In genomic region chr19:5621945-5622464, GRCh38 we compare ENCODE assay signal across 6 cellular contexts. TPM values are rescaled to one million over a fixed set of nuclear protein-coding genes. Genes with fewer than 3 reads are reported as not detected.
DNase-seq lines count a peak whose midpoint lies in the region; ATAC-seq, FAIRE-seq and TF ChIP-seq lines count a peak whose summit lies in the region.

No MANE protein-coding gene starts in this region.

- peaks cover 27% of the 10 kb centered on the region for H4K20me1 ChIP-seq in HepG2 (ENCODE audit: insufficient read depth, low read length)

- FAIRE-seq in HepG2 (lab: Jason Lieb, UNC), result no peak

- intact Hi-C loops in HepG2 (cut with micrococcal nuclease; ENCODE audit: unreplicated experiment), result no loop called here

- no peaks in the 10 kb centered on the region for H3K9me3 Mint-ChIP-seq in activated T-helper 17 cell treated with anti-CD3 and anti-CD28 coated beads, Interleukin-2, amount 50 U/mL, for 72 hours

- no TSS peak for BruUV-seq in HepG2 (replicated peaks; lab: Mats Ljungman, UMichigan)

- WGBS in HepG2 (ENCODE audit: low lambda C conversion rate), result 1% methylated on average over 25 of the region's 35 CpGs

- peaks cover 58% of the 10 kb centered on the region for H3K4me1 ChIP-seq in HepG2 (ENCODE audit: insufficient read depth, low read length)

- in situ Hi-C loops in HepG2 (cut with HindIII; ENCODE audit: extremely low pct_ligation_motif_present, low pct_unique_long_range_greater_than_20kb), result no loop called here

- ATAC-seq in activated T-helper 17 cell treated with anti-CD3 and anti-CD28 coated beads, Interleukin-2, amount 50 U/mL, for 72 hours (replicated peaks), result no peak
- ATAC-seq in HepG2 (no peak; the same call in 1 of the 3 replicates), HG02870 (IDR thresholded peaks at IDR 0.05; ENCODE audit: unreplicated experiment) (no peak)

- DNase-seq in HFF-Myc (ENCODE audit: extremely low read depth, low read depth) (no peak), HepG2 (ENCODE audit: low spot score) (no peak), SKM-1 (lab: John Stamatoyannopoulos, UW; ENCODE audit: unreplicated experiment) (no peak), NCI-H2171 treated with DMSO at 0.1 percent for 48 hours (lab: John Stamatoyannopoulos, UW) (no peak)

- no peak for TF ChIP-seq POLR2A in HepG2 (IDR thresholded peaks at IDR 0.05; ENCODE audit: insufficient read depth in 1 of 2, low read depth in 2 of 2, low read length in 2 of 2)

- no peak overlapping the region for H2AFZ ChIP-seq in HepG2 (ENCODE audit: low read length)

- peak overlapping the region; percentile 99 for H3K4me3 ChIP-seq in HFF-Myc (replicated peaks; ENCODE audit: low read depth, low read length)
- peak overlapping the region; percentile 95 to 99 (median 96) for H3K4me3 ChIP-seq in HepG2 (replicated peaks in 1 of 3; ENCODE audit: insufficient read depth in 1 of 3, low read depth in 2 of 3, low read length in 3 of 3)

- H3K4me3 Mint-ChIP-seq in activated T-helper 17 cell treated with anti-CD3 and anti-CD28 coated beads, Interleukin-2, amount 50 U/mL, for 72 hours, result peak overlapping the region; percentile 99

- H3K27ac Mint-ChIP-seq in activated T-helper 17 cell treated with anti-CD3 and anti-CD28 coated beads, Interleukin-2, amount 50 U/mL, for 72 hours, result peak overlapping the region; percentile 100

- H3K36me3 ChIP-seq in HepG2 (replicated peaks in 1 of 2; ENCODE audit: control insufficient read depth in 1 of 2, insufficient read depth in 2 of 2, low read length in 2 of 2), result peaks cover 6 to 45% of the 10 kb centered on the region in 2 experiments

- H3K36me3 Mint-ChIP-seq in activated T-helper 17 cell treated with anti-CD3 and anti-CD28 coated beads, Interleukin-2, amount 50 U/mL, for 72 hours (ENCODE audit: low read depth), result peaks cover 98% of the 10 kb centered on the region

- 0 out of 2 replicates have a peak, but pooled peaks have one; percentile 11 for TF ChIP-seq RAD21 in HepG2 (CRISPR knock-in tag; IDR thresholded peaks at IDR 0.05)

- H3K27me3 Mint-ChIP-seq in activated T-helper 17 cell treated with anti-CD3 and anti-CD28 coated beads, Interleukin-2, amount 50 U/mL, for 72 hours, result no peaks in the 10 kb centered on the region

- no peak for TF ChIP-seq EP300 in HepG2 (IDR thresholded peaks at IDR 0.05; ENCODE audit: low read depth in 2 of 2, low read length in 2 of 2)
- TF ChIP-seq EP300 in HepG2 (CRISPR knock-in tag; IDR thresholded peaks at IDR 0.05; ENCODE audit: borderline replicate concordance), result no peak

- peaks cover 42% of the 10 kb centered on the region for H3K4me1 Mint-ChIP-seq in activated T-helper 17 cell treated with anti-CD3 and anti-CD28 coated beads, Interleukin-2, amount 50 U/mL, for 72 hours

- H3K27me3 ChIP-seq in HepG2 (ENCODE audit: control insufficient read depth in 1 of 2, insufficient read depth in 2 of 2, low read length in 2 of 2), result peaks cover 0 to 7% of the 10 kb centered on the region in 2 experiments; a peak in 2 of 5 replicates

- POLR2A ChIA-PET in HepG2 (lab: Yijun Ruan, JAX), result interaction anchor here (0.7 to 3.4 kb wide), 25 partner anchors 8 to 282 kb away, joined by 3 to 21 read pairs (median 5); partner anchors contain the start of genes CATSPERD, LONP1, PTPRS and RPL36

- peak overlapping the region; percentile 94 for H3K27ac ChIP-seq in HepG2 (ENCODE audit: extremely low read length, insufficient read depth, low read length)

- H3K9me3 ChIP-seq in HepG2 (ENCODE audit: low read length), result no peaks in the 10 kb centered on the region

- H3K4me2 ChIP-seq in HepG2 (ENCODE audit: low read depth, low read length), result peak overlapping the region; percentile 82

- H3K9ac ChIP-seq in HepG2 (ENCODE audit: insufficient read depth, low read depth, low read length), result peak overlapping the region; percentile 96

- TF ChIP-seq CTCF in HFF-Myc (IDR thresholded peaks at IDR 0.05; ENCODE audit: low read depth, low read length, missing control alignments) (no peak), HepG2 (CRISPR knock-in tag; IDR thresholded peaks at IDR 0.05) (no peak)

- peaks cover 94% of the 10 kb centered on the region for H3K79me2 ChIP-seq in HepG2 (ENCODE audit: insufficient read depth, low read length)

- CTCF ChIA-PET in HepG2 (lab: Yijun Ruan, JAX; ENCODE audit: low intra/inter-chr PET ratio, low total read pairs), result interaction anchor here (1.0 kb wide), 1 partner anchor 67 kb away, joined by 3 read pairs; no protein-coding TSS in a partner anchor

RNA-seq across cellular contexts. Expression of gene SAFB2, which starts 0.6 kb away (rescaled TPM):
- 100 to 1,000 TPM; 126 to 159 TPM for total RNA-seq in activated T-helper 17 cell treated with anti-CD3 and anti-CD28 coated beads, Interleukin-2, amount 50 U/mL, for 72 hours
- total RNA-seq in HepG2 (2016; rRNA removed; fragmentation: Illumina TruSeq; extraction: Trizol), result 22.9 and 31.5 TPM in 2 replicates
- total RNA-seq in HepG2 (2016; cell fraction: cytosol; rRNA removed; fragmentation: Illumina TruSeq; extraction: Trizol; ENCODE audit: low read depth), result 28.6 and 30.0 TPM in 2 replicates
- total RNA-seq in HepG2 (2016; cell fraction: insoluble cytoplasmic fraction; rRNA removed; fragmentation: Illumina TruSeq; extraction: Trizol), result 16.7 and 28.5 TPM in 2 replicates
- 18.7 and 21.5 TPM in 2 replicates for total RNA-seq in HepG2 (2016; cell fraction: membrane; rRNA removed; fragmentation: Illumina TruSeq; extraction: Trizol)
- 38.9 and 43.4 TPM in 2 replicates for total RNA-seq in HepG2 (2016; cell fraction: nucleus; rRNA removed; fragmentation: Illumina TruSeq; extraction: Trizol)
- polyA plus RNA-seq in HepG2 (2011; rRNA removed), result 11.2 and 16.8 TPM in 2 replicates
- polyA plus RNA-seq in HepG2 (2011; cell fraction: cytosol; rRNA removed), result 4.4 and 7.8 TPM in 2 replicates
- polyA plus RNA-seq in HepG2 (2011; cell fraction: nucleus; rRNA removed), result 123 and 130 TPM in 2 replicates
- 34.2 and 41.5 TPM in 2 replicates for polyA plus RNA-seq in HepG2 (2012)
- 7.4 and 9.0 TPM in 2 replicates for polyA plus RNA-seq in HepG2 (2016; cell fraction: cytosol; fragmentation: Illumina TruSeq; extraction: Trizol; ENCODE audit: low read depth)
- 37.3 and 38.4 TPM in 2 replicates for polyA plus RNA-seq in HepG2 (2016; cell fraction: insoluble cytoplasmic fraction; fragmentation: Illumina TruSeq; extraction: Trizol; ENCODE audit: low read depth)
- polyA plus RNA-seq in HepG2 (2016; cell fraction: membrane; fragmentation: Illumina TruSeq; extraction: Trizol; ENCODE audit: low read depth), result 8.7 and 10.4 TPM in 2 replicates
- polyA plus RNA-seq in HepG2 (2016; cell fraction: nucleus; fragmentation: Illumina TruSeq; extraction: Trizol; ENCODE audit: insufficient read depth, low read depth), result 110 and 111 TPM in 2 replicates
- polyA minus RNA-seq in HepG2 (2011; rRNA and poly(A)+ RNA removed; ENCODE audit: low replicate concordance), result 14.4 and 17.7 TPM in 2 replicates
- 7.1 and 9.7 TPM in 2 replicates for polyA minus RNA-seq in HepG2 (2011; cell fraction: cytosol; rRNA and poly(A)+ RNA removed)
- 82.5 and 91.5 TPM in 2 replicates for polyA minus RNA-seq in HepG2 (2011; cell fraction: nucleus; rRNA and poly(A)+ RNA removed)

RNA-seq across cellular contexts. Expression of gene SAFB, which starts 0.9 kb away (rescaled TPM):
- total RNA-seq in activated T-helper 17 cell treated with anti-CD3 and anti-CD28 coated beads, Interleukin-2, amount 50 U/mL, for 72 hours, result 100 to 1,000 TPM; 119 to 124 TPM
- 28.4 and 43.4 TPM in 2 replicates for total RNA-seq in HepG2 (2016; rRNA removed; fragmentation: Illumina TruSeq; extraction: Trizol)
- total RNA-seq in HepG2 (2016; cell fraction: cytosol; rRNA removed; fragmentation: Illumina TruSeq; extraction: Trizol; ENCODE audit: low read depth), result 14.7 and 17.5 TPM in 2 replicates
- 31.2 and 39.6 TPM in 2 replicates for total RNA-seq in HepG2 (2016; cell fraction: insoluble cytoplasmic fraction; rRNA removed; fragmentation: Illumina TruSeq; extraction: Trizol)
- total RNA-seq in HepG2 (2016; cell fraction: membrane; rRNA removed; fragmentation: Illumina TruSeq; extraction: Trizol), result 15.8 and 15.9 TPM in 2 replicates
- 52.0 and 55.7 TPM in 2 replicates for total RNA-seq in HepG2 (2016; cell fraction: nucleus; rRNA removed; fragmentation: Illumina TruSeq; extraction: Trizol)
- polyA plus RNA-seq in HepG2 (2011; rRNA removed), result 21.0 and 27.2 TPM in 2 replicates
- 25.0 and 48.1 TPM in 2 replicates for polyA plus RNA-seq in HepG2 (2011; cell fraction: cytosol; rRNA removed)
- polyA plus RNA-seq in HepG2 (2011; cell fraction: nucleus; rRNA removed), result 153 and 157 TPM in 2 replicates
- 55.4 and 72.9 TPM in 2 replicates for polyA plus RNA-seq in HepG2 (2012)
- 3.6 and 3.8 TPM in 2 replicates for polyA plus RNA-seq in HepG2 (2016; cell fraction: cytosol; fragmentation: Illumina TruSeq; extraction: Trizol; ENCODE audit: low read depth)
- polyA plus RNA-seq in HepG2 (2016; cell fraction: insoluble cytoplasmic fraction; fragmentation: Illumina TruSeq; extraction: Trizol; ENCODE audit: low read depth), result 67.5 and 86.2 TPM in 2 replicates
- 6.0 and 7.3 TPM in 2 replicates for polyA plus RNA-seq in HepG2 (2016; cell fraction: membrane; fragmentation: Illumina TruSeq; extraction: Trizol; ENCODE audit: low read depth)
- polyA plus RNA-seq in HepG2 (2016; cell fraction: nucleus; fragmentation: Illumina TruSeq; extraction: Trizol; ENCODE audit: insufficient read depth, low read depth), result 107 and 108 TPM in 2 replicates
- polyA minus RNA-seq in HepG2 (2011; rRNA and poly(A)+ RNA removed; ENCODE audit: low replicate concordance), result 19.3 and 26.4 TPM in 2 replicates
- polyA minus RNA-seq in HepG2 (2011; cell fraction: cytosol; rRNA and poly(A)+ RNA removed), result 31.4 and 31.7 TPM in 2 replicates
- polyA minus RNA-seq in HepG2 (2011; cell fraction: nucleus; rRNA and poly(A)+ RNA removed), result 66.7 and 69.6 TPM in 2 replicates

RNA-seq across cellular contexts. Expression of gene TINCR, which starts 54.3 kb away (rescaled TPM):
- total RNA-seq in activated T-helper 17 cell treated with anti-CD3 and anti-CD28 coated beads, Interleukin-2, amount 50 U/mL, for 72 hours, result 1 to 10 TPM in 1 of 2 donors, under 1 TPM in 1; 0.48 to 2.4 TPM
- 0.04 and 0.33 TPM in 2 replicates for total RNA-seq in HepG2 (2016; rRNA removed; fragmentation: Illumina TruSeq; extraction: Trizol)
- total RNA-seq in HepG2 (2016; cell fraction: cytosol; rRNA removed; fragmentation: Illumina TruSeq; extraction: Trizol; ENCODE audit: low read depth), result not detected in 2 replicates
- 0.28 and 0.39 TPM in 2 replicates for total RNA-seq in HepG2 (2016; cell fraction: insoluble cytoplasmic fraction; rRNA removed; fragmentation: Illumina TruSeq; extraction: Trizol)
- 0.07 TPM in 1 of 2 replicates, not detected in the other for total RNA-seq in HepG2 (2016; cell fraction: membrane; rRNA removed; fragmentation: Illumina TruSeq; extraction: Trizol)
- total RNA-seq in HepG2 (2016; cell fraction: nucleus; rRNA removed; fragmentation: Illumina TruSeq; extraction: Trizol), result 0.09 TPM in 1 of 2 replicates, not detected in the other
- polyA plus RNA-seq in HepG2 (2011; rRNA removed), result 0.17 and 0.30 TPM in 2 replicates
- polyA plus RNA-seq in HepG2 (2011; cell fraction: cytosol; rRNA removed), result 0.15 and 0.22 TPM in 2 replicates
- 0.53 and 0.68 TPM in 2 replicates for polyA plus RNA-seq in HepG2 (2011; cell fraction: nucleus; rRNA removed)
- polyA plus RNA-seq in HepG2 (2012), result 0.08 and 0.59 TPM in 2 replicates
- 0.03 and 0.40 TPM in 2 replicates for polyA plus RNA-seq in HepG2 (2016; cell fraction: cytosol; fragmentation: Illumina TruSeq; extraction: Trizol; ENCODE audit: low read depth)
- polyA plus RNA-seq in HepG2 (2016; cell fraction: insoluble cytoplasmic fraction; fragmentation: Illumina TruSeq; extraction: Trizol; ENCODE audit: low read depth), result 0.17 TPM in 1 of 2 replicates, not detected in the other
- polyA plus RNA-seq in HepG2 (2016; cell fraction: membrane; fragmentation: Illumina TruSeq; extraction: Trizol; ENCODE audit: low read depth), result 0.12 and 0.14 TPM in 2 replicates
- 0.12 and 0.45 TPM in 2 replicates for polyA plus RNA-seq in HepG2 (2016; cell fraction: nucleus; fragmentation: Illumina TruSeq; extraction: Trizol; ENCODE audit: insufficient read depth, low read depth)
- polyA minus RNA-seq in HepG2 (2011; rRNA and poly(A)+ RNA removed; ENCODE audit: low replicate concordance), result 0.30 and 7.6 TPM in 2 replicates
- not detected in 2 replicates for polyA minus RNA-seq in HepG2 (2011; cell fraction: cytosol; rRNA and poly(A)+ RNA removed)
- 0.62 TPM in 1 of 2 replicates, not detected in the other for polyA minus RNA-seq in HepG2 (2011; cell fraction: nucleus; rRNA and poly(A)+ RNA removed)

RNA-seq across cellular contexts. Expression of gene MICOS13, which starts 58.3 kb away (rescaled TPM):
- 10 to 100 TPM; 29.5 to 38.7 TPM for total RNA-seq in activated T-helper 17 cell treated with anti-CD3 and anti-CD28 coated beads, Interleukin-2, amount 50 U/mL, for 72 hours
- total RNA-seq in HepG2 (2016; rRNA removed; fragmentation: Illumina TruSeq; extraction: Trizol), result 35.4 and 37.9 TPM in 2 replicates
- total RNA-seq in HepG2 (2016; cell fraction: cytosol; rRNA removed; fragmentation: Illumina TruSeq; extraction: Trizol; ENCODE audit: low read depth), result 20.7 and 21.7 TPM in 2 replicates
- 38.9 and 39.8 TPM in 2 replicates for total RNA-seq in HepG2 (2016; cell fraction: insoluble cytoplasmic fraction; rRNA removed; fragmentation: Illumina TruSeq; extraction: Trizol)
- total RNA-seq in HepG2 (2016; cell fraction: membrane; rRNA removed; fragmentation: Illumina TruSeq; extraction: Trizol), result 22.9 and 26.0 TPM in 2 replicates
- 18.4 and 19.8 TPM in 2 replicates for total RNA-seq in HepG2 (2016; cell fraction: nucleus; rRNA removed; fragmentation: Illumina TruSeq; extraction: Trizol)
- polyA plus RNA-seq in HepG2 (2011; rRNA removed), result 28.8 and 40.0 TPM in 2 replicates
- polyA plus RNA-seq in HepG2 (2011; cell fraction: cytosol; rRNA removed), result 16.8 and 30.9 TPM in 2 replicates
- 13.2 and 15.1 TPM in 2 replicates for polyA plus RNA-seq in HepG2 (2011; cell fraction: nucleus; rRNA removed)
- polyA plus RNA-seq in HepG2 (2012), result 13.1 and 19.3 TPM in 2 replicates
- 20.6 and 24.5 TPM in 2 replicates for polyA plus RNA-seq in HepG2 (2016; cell fraction: cytosol; fragmentation: Illumina TruSeq; extraction: Trizol; ENCODE audit: low read depth)
- 37.7 and 43.8 TPM in 2 replicates for polyA plus RNA-seq in HepG2 (2016; cell fraction: insoluble cytoplasmic fraction; fragmentation: Illumina TruSeq; extraction: Trizol; ENCODE audit: low read depth)
- 19.5 and 22.0 TPM in 2 replicates for polyA plus RNA-seq in HepG2 (2016; cell fraction: membrane; fragmentation: Illumina TruSeq; extraction: Trizol; ENCODE audit: low read depth)
- 32.1 and 41.0 TPM in 2 replicates for polyA plus RNA-seq in HepG2 (2016; cell fraction: nucleus; fragmentation: Illumina TruSeq; extraction: Trizol; ENCODE audit: insufficient read depth, low read depth)
- polyA minus RNA-seq in HepG2 (2011; rRNA and poly(A)+ RNA removed; ENCODE audit: low replicate concordance), result 14.6 and 22.6 TPM in 2 replicates
- polyA minus RNA-seq in HepG2 (2011; cell fraction: cytosol; rRNA and poly(A)+ RNA removed), result 6.3 and 9.1 TPM in 2 replicates
- 6.0 and 7.5 TPM in 2 replicates for polyA minus RNA-seq in HepG2 (2011; cell fraction: nucleus; rRNA and poly(A)+ RNA removed)

RNA-seq across cellular contexts. Expression of gene HSD11B1L, which starts 58.8 kb away (rescaled TPM):
- 1 to 10 TPM; 2.3 to 5.3 TPM for total RNA-seq in activated T-helper 17 cell treated with anti-CD3 and anti-CD28 coated beads, Interleukin-2, amount 50 U/mL, for 72 hours
- 2.8 TPM in 2 replicates for total RNA-seq in HepG2 (2016; rRNA removed; fragmentation: Illumina TruSeq; extraction: Trizol)
- 2.6 and 3.3 TPM in 2 replicates for total RNA-seq in HepG2 (2016; cell fraction: cytosol; rRNA removed; fragmentation: Illumina TruSeq; extraction: Trizol; ENCODE audit: low read depth)
- 1.6 and 2.1 TPM in 2 replicates for total RNA-seq in HepG2 (2016; cell fraction: insoluble cytoplasmic fraction; rRNA removed; fragmentation: Illumina TruSeq; extraction: Trizol)
- total RNA-seq in HepG2 (2016; cell fraction: membrane; rRNA removed; fragmentation: Illumina TruSeq; extraction: Trizol), result 3.9 and 5.5 TPM in 2 replicates
- 0.81 and 0.94 TPM in 2 replicates for total RNA-seq in HepG2 (2016; cell fraction: nucleus; rRNA removed; fragmentation: Illumina TruSeq; extraction: Trizol)
- polyA plus RNA-seq in HepG2 (2011; rRNA removed), result 3.9 and 4.6 TPM in 2 replicates
- polyA plus RNA-seq in HepG2 (2011; cell fraction: cytosol; rRNA removed), result 4.2 and 6.2 TPM in 2 replicates
- polyA plus RNA-seq in HepG2 (2011; cell fraction: nucleus; rRNA removed), result 6.3 and 7.3 TPM in 2 replicates
- polyA plus RNA-seq in HepG2 (2012), result 1.9 and 3.0 TPM in 2 replicates
- 3.6 and 4.2 TPM in 2 replicates for polyA plus RNA-seq in HepG2 (2016; cell fraction: cytosol; fragmentation: Illumina TruSeq; extraction: Trizol; ENCODE audit: low read depth)
- polyA plus RNA-seq in HepG2 (2016; cell fraction: insoluble cytoplasmic fraction; fragmentation: Illumina TruSeq; extraction: Trizol; ENCODE audit: low read depth), result 2.5 and 3.3 TPM in 2 replicates
- 3.3 and 3.5 TPM in 2 replicates for polyA plus RNA-seq in HepG2 (2016; cell fraction: membrane; fragmentation: Illumina TruSeq; extraction: Trizol; ENCODE audit: low read depth)
- polyA plus RNA-seq in HepG2 (2016; cell fraction: nucleus; fragmentation: Illumina TruSeq; extraction: Trizol; ENCODE audit: insufficient read depth, low read depth), result 3.3 and 3.4 TPM in 2 replicates
- 0.21 and 1.8 TPM in 2 replicates for polyA minus RNA-seq in HepG2 (2011; rRNA and poly(A)+ RNA removed; ENCODE audit: low replicate concordance)
- polyA minus RNA-seq in HepG2 (2011; cell fraction: cytosol; rRNA and poly(A)+ RNA removed), result 1.1 and 3.1 TPM in 2 replicates
- polyA minus RNA-seq in HepG2 (2011; cell fraction: nucleus; rRNA and poly(A)+ RNA removed), result 0.52 and 1.1 TPM in 2 replicates
